9 cellular contexts compared by ENCODE assay signal in genomic region chr7:129188372-129188891, GRCh38. TPM values are rescaled to one million over a fixed set of nuclear protein-coding genes. Genes with fewer than 3 reads are reported as not detected.
DNase-seq lines count a peak whose midpoint lies in the region; ATAC-seq, FAIRE-seq and TF ChIP-seq lines count a peak whose summit lies in the region.
"Had no signal": no experiment of that assay in that cellular context is flagged by ENCODE, and none has a peak within 500 bp of the region (broad histone marks: within the 10 kb centered on the region; RNA-seq: fewer than 3 reads in every experiment).

SMO (plus strand) TSS chr7:129188633; CDS start chr7:129189152, 519 bp downstream.

- H3K4me1 ChIP-seq in MM.1S (ENCODE audit: low read length) (no peaks in the 10 kb centered on the region), body of pancreas (peaks cover 9% of the 10 kb centered on the region), small intestine (ENCODE audit: control insufficient read depth in 2 of 2, insufficient read depth in 1 of 2, low read depth in 1 of 2, low read length in 1 of 2) (no peaks in the 10 kb centered on the region)

- DNase-seq in NCI-H524 (lab: John Stamatoyannopoulos, UW) (peak; percentile 35 to 49), NCI-H524 treated with DMSO at 0.1 percent for 48 hours (lab: John Stamatoyannopoulos, UW) (no peak), MM.1S (no peak), body of pancreas (peak; percentile 46 to 64 (median 57)), iPS-NIHi7 (ENCODE audit: extremely low spot score) (peak; percentile 92), small intestine (no peak), DMS153 treated with DMSO at 0.1 percent for 48 hours (lab: John Stamatoyannopoulos, UW; ENCODE audit: unreplicated experiment) (no peak), HT-29 (ENCODE audit: low spot score) (no peak)

- FAIRE-seq in small intestine (lab: Jason Lieb, UNC) = no peak
- FAIRE-seq: colon had no signal

- no peaks in the 10 kb centered on the region for H4K20me1 ChIP-seq in MM.1S (ENCODE audit: insufficient read depth, low read length)

- no peaks in the 10 kb centered on the region for H3K9me3 ChIP-seq in MM.1S (replicated peaks; ENCODE audit: insufficient read depth, low read length)
- H3K9me3 ChIP-seq in body of pancreas = no peaks in the 10 kb centered on the region
- H3K9me3 ChIP-seq in small intestine (ENCODE audit: control insufficient read depth, low read depth) = no peaks in the 10 kb centered on the region

- H3K27ac ChIP-seq in MM.1S (ENCODE audit: low read length) (no peak within 1 kb of the TSS), body of pancreas (peak within 1 kb of the TSS in 2 of 4 donors; percentile 34 to 55), small intestine (ENCODE audit: low read depth in 1 of 2, low read length in 1 of 2) (no peak within 1 kb of the TSS)

- no peak within 1 kb of the TSS; the same call in 1 of the 2 replicates for H3K9ac ChIP-seq in MM.1S (ENCODE audit: low read length)

- H3K36me3 ChIP-seq in MM.1S (replicated peaks; ENCODE audit: insufficient read depth, low read length) = no peaks in the 10 kb centered on the region
- H3K36me3 ChIP-seq in body of pancreas (replicated peaks in 1 of 2; ENCODE audit: insufficient read depth in 1 of 2, low read depth in 2 of 2) = no peaks in the 10 kb centered on the region
- no peaks in the 10 kb centered on the region for H3K36me3 ChIP-seq in small intestine (ENCODE audit: control insufficient read depth in 2 of 2, insufficient read depth in 2 of 2, low read length in 2 of 2)

- H3K9me2 ChIP-seq in MM.1S (replicated peaks; ENCODE audit: insufficient read depth, low read length) = no peaks in the 10 kb centered on the region

- TF ChIP-seq POLR2A in body of pancreas (IDR thresholded peaks at IDR 0.05) = peak; percentile 18 to 45 (median 36)

- peak within 1 kb of the TSS; percentile 78 for H3K4me2 ChIP-seq in MM.1S (ENCODE audit: low read depth, low read length)

- no peaks in the 10 kb centered on the region for H3F3A ChIP-seq in MM.1S (ENCODE audit: insufficient read depth, low read length)

- H3K79me2 ChIP-seq in MM.1S (ENCODE audit: low read length) = no peaks in the 10 kb centered on the region

- no peak for TF ChIP-seq CTCF in MM.1S (IDR thresholded peaks at IDR 0.05; ENCODE audit: low read length)
- no peak for TF ChIP-seq CTCF in body of pancreas (IDR thresholded peaks at IDR 0.05)

- H3K27me3 ChIP-seq in MM.1S (replicated peaks; ENCODE audit: insufficient read depth, low read length) (peaks cover 12% of the 10 kb centered on the region), body of pancreas (no peaks in the 10 kb centered on the region), small intestine (ENCODE audit: control insufficient read depth in 2 of 2, insufficient read depth in 2 of 2, low read length in 2 of 2) (peaks cover 6 to 8% of the 10 kb centered on the region in 2 donors)

- WGBS in body of pancreas, 2 donors = 0 to 1% methylated on average over 3 to 48 of the region's 48 CpGs
- 1% methylated on average over 21 to 48 of the region's 48 CpGs for WGBS in small intestine, 3 donors

- ATAC-seq in body of pancreas = peak; percentile 83

- intact Hi-C loops in body of pancreas (cut with DNase I) = no loop called here

- H3K4me3 ChIP-seq in MM.1S (ENCODE audit: low read length) = peak within 1 kb of the TSS; percentile 53
- H3K4me3 ChIP-seq in body of pancreas = peak within 1 kb of the TSS; percentile 65 to 86
- peak within 1 kb of the TSS; percentile 43 to 61 for H3K4me3 ChIP-seq in small intestine (ENCODE audit: low read depth in 1 of 2, low read length in 2 of 2)

- H2AFZ ChIP-seq in MM.1S (ENCODE audit: low read length) = peak within 1 kb of the TSS; percentile 48; the same call in 1 of the 2 replicates

RNA-seq across cellular contexts. Expression of gene SMO, which starts in this region (rescaled TPM):
- 10 to 100 TPM in 1 of 2 donors, 1 to 10 TPM in 1; 6.5 to 12.2 TPM for total RNA-seq in body of pancreas
- 1 to 10 TPM in 1 of 3 donors, under 1 TPM in 1, not detected in 1; 0.54 to 2.5 TPM for polyA plus RNA-seq in small intestine
- not detected in 2 replicates for total RNA-seq in HT-29 (2014; rRNA removed; shearing (Covaris generic))

Comparison
In these comparisons a context has a peak if more than half of its experiments do, and no peak if none do; other contexts are left out.
1. DNase-seq: peak in NCI-H524 (2 of 2), body of pancreas (4 of 4) and iPS-NIHi7 (single experiment); none in NCI-H524 treated with DMSO at 0.1 percent for 48 hours (single experiment), MM.1S (single experiment), small intestine (single experiment), DMS153 treated with DMSO at 0.1 percent for 48 hours (single experiment) and HT-29 (single experiment).
2. Peak in every context shown above with its lines, with median percentiles within 50 percentile points of each other: H3K4me3 ChIP-seq.